27 cellular contexts compared by ENCODE assay signal in the genomic region with DNA sequence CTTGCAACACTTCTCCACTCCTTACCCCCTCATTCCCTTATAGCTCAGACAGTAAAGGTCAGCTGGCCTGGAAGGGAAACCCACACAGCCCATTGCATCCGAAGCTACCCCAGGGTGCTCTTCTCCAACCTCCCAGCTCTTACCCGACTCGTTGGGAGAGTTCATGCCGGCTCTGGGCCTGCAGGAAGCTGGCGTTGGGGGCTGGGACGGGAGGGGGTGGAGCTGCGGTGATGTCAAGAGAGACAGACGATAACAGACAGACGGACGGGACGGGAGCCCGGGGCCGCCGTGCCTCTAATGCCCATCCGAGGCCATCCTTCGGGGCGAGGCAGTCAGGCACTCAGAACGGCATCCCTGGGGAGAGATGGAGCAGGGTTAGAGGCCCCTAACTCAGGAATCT. TPM values are rescaled to one million over a fixed set of nuclear protein-coding genes. Genes with fewer than 3 reads are reported as not detected.
"Had no signal": no experiment of that assay in that cellular context is flagged by ENCODE, and none has a peak within 500 bp of the region (broad histone marks: within the 10 kb centered on the region; RNA-seq: fewer than 3 reads in every experiment).

No MANE protein-coding gene starts in this region.

- H3K27me3 ChIP-seq: breast epithelium, hepatocyte, right atrium auricular region, tibial nerve had no signal

- H3K9me3 Mint-ChIP-seq: activated B cell treated with CpG ODN at 0.5 μM for 24 hours; activated naive CD4-positive, alpha-beta T cell treated with anti-CD3 and anti-CD28 coated beads, Interleukin-2, amount 50 U/mL, for 72 hours; activated T-helper 2 cell treated with anti-CD3 and anti-CD28 coated beads, Interferon-gamma antibody, Interleukin-2, Interleukin-4, amounts not matched to agents 10 μg/mL and 5 μg/mL and 100 μg/mL, durations not matched to agents 14 hours and 24 hours and 36 hours; dendritic cell treated with granulocyte-macrophage colony-stimulating factor and Interleukin-4, amounts not matched to agents 40 ng/mL and 50 ng/mL, for 4 days; naive thymus-derived CD4-positive, alpha-beta T cell had no signal

- H3K4me3 Mint-ChIP-seq: activated B cell treated with CpG ODN at 0.5 μM for 24 hours; activated CD8-positive, alpha-beta memory T cell treated with anti-CD3 and anti-CD28 coated beads, Interleukin-2, amount 10 ng/mL, durations not matched to agents 7 days and 5 days; activated CD8-positive, alpha-beta T cell treated with anti-CD3 and anti-CD28 coated beads, Interleukin-2, amount 10 ng/mL, durations not matched to agents 7 days and 5 days; dendritic cell treated with granulocyte-macrophage colony-stimulating factor and Interleukin-4, amounts not matched to agents 40 ng/mL and 50 ng/mL, for 4 days; naive thymus-derived CD4-positive, alpha-beta T cell had no signal

- H3K4me2 ChIP-seq: hepatocyte had no signal

- H3K9me3 ChIP-seq: breast epithelium, right atrium auricular region, tibial nerve had no signal

- H3K27ac ChIP-seq: breast epithelium, epithelial cell of prostate, hepatocyte, parathyroid adenoma, right atrium auricular region, tibial nerve had no signal

- H3K36me3 ChIP-seq: breast epithelium had no signal

- H3K36me3 Mint-ChIP-seq: activated CD8-positive, alpha-beta memory T cell treated with anti-CD3 and anti-CD28 coated beads, Interleukin-2, amount 10 ng/mL, durations not matched to agents 7 days and 5 days; activated naive CD4-positive, alpha-beta T cell treated with anti-CD3 and anti-CD28 coated beads, Interleukin-2, amount 50 U/mL, for 72 hours had no signal

- H3K4me3 ChIP-seq: breast epithelium, hepatocyte, right atrium auricular region, tibial nerve had no signal

- H3K27me3 Mint-ChIP-seq: activated B cell treated with CpG ODN at 0.5 μM for 24 hours; activated CD8-positive, alpha-beta memory T cell treated with anti-CD3 and anti-CD28 coated beads, Interleukin-2, amount 10 ng/mL, durations not matched to agents 7 days and 5 days; dendritic cell treated with granulocyte-macrophage colony-stimulating factor and Interleukin-4, amounts not matched to agents 40 ng/mL and 50 ng/mL, for 4 days had no signal

- H3K27ac Mint-ChIP-seq: activated B cell treated with CpG ODN at 0.5 μM for 24 hours; activated CD8-positive, alpha-beta memory T cell treated with anti-CD3 and anti-CD28 coated beads, Interleukin-2, amount 10 ng/mL, durations not matched to agents 7 days and 5 days; activated CD8-positive, alpha-beta T cell treated with anti-CD3 and anti-CD28 coated beads, Interleukin-2, amount 10 ng/mL, durations not matched to agents 7 days and 5 days; activated T-helper 2 cell treated with anti-CD3 and anti-CD28 coated beads, Interferon-gamma antibody, Interleukin-2, Interleukin-4, amounts not matched to agents 10 μg/mL and 5 μg/mL and 100 μg/mL, durations not matched to agents 14 hours and 24 hours and 36 hours; dendritic cell treated with granulocyte-macrophage colony-stimulating factor and Interleukin-4, amounts not matched to agents 40 ng/mL and 50 ng/mL, for 4 days had no signal

- ATAC-seq: activated CD8-positive, alpha-beta memory T cell treated with anti-CD3 and anti-CD28 coated beads, Interleukin-2, amount 10 ng/mL, durations not matched to agents 7 days and 5 days; activated CD8-positive, alpha-beta T cell treated with anti-CD3 and anti-CD28 coated beads, Interleukin-2, amount 10 ng/mL, durations not matched to agents 7 days and 5 days; activated naive CD4-positive, alpha-beta T cell treated with anti-CD3 and anti-CD28 coated beads, Interleukin-2, amount 50 U/mL, for 72 hours; left colon; naive thymus-derived CD4-positive, alpha-beta T cell had no signal

- H3K9ac ChIP-seq: parathyroid adenoma had no signal

- DNase-seq: activated B cell treated with CpG ODN at 0.5 μM for 24 hours; activated CD8-positive, alpha-beta memory T cell treated with anti-CD3 and anti-CD28 coated beads, Interleukin-2, amount 10 ng/mL, durations not matched to agents 7 days and 5 days; activated CD8-positive, alpha-beta T cell treated with anti-CD3 and anti-CD28 coated beads, Interleukin-2, amount 10 ng/mL, durations not matched to agents 7 days and 5 days; activated T-cell treated with anti-CD3 and anti-CD28 coated beads, Interleukin-2, amount 50 U/mL, for 48 hours; central memory CD4-positive, alpha-beta T cell; kidney; left colon; mammary epithelial cell; midbrain; naive thymus-derived CD4-positive, alpha-beta T cell; nucleus accumbens; stimulated activated CD4-positive, alpha-beta T cell treated with anti-CD3 and anti-CD28 coated beads, Interleukin-15, amount 100 ng/mL, for 24 hours; stimulated activated CD4-positive, alpha-beta T cell treated with anti-CD3 and anti-CD28 coated beads, Interleukin-2, amount 100 ng/mL, for 24 hours; stimulated activated naive CD4-positive, alpha-beta T cell; T-helper 2 cell had no signal

RNA-seq across cellular contexts. Expression of a gene that starts 53.2 kb away (rescaled TPM):
- total RNA-seq: activated B cell treated with CpG ODN at 0.5 μM for 24 hours, frontal cortex, mammary epithelial cell, pulmonary artery endothelial cell, temporal lobe had no signal
